In the genomic region with DNA sequence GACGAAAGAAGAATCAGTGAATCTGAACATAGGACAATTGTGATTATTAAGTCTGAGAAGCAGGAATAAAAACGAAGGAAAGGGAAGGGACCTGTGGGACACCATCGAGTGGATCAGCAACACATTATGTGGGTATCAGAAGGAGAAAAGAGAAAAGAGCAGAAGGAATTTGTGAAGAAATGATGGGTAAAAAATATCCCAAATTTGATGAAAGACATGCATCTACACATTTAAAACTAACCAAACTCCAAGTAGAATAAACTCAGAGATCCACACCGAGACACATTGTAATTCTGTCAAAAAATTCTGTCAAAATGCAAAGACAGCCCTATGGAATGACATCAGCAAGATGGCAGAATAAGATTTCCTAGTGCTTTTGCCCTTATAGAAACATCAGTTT, we compare ENCODE assay signal across 9 cellular contexts.
"Had no signal": no experiment of that assay in that cellular context is flagged by ENCODE, and none has a peak within 500 bp of the region (broad histone marks: within the 10 kb centered on the region; RNA-seq: fewer than 3 reads in every experiment).

No MANE protein-coding gene starts in this region.

- H3K9me3 Mint-ChIP-seq: GM23338, HFFc6 had no signal

- DNase-seq: GM23248, GOT3, H7, H9, HCEC 1CT, HFFc6 had no signal

- H3K4me3 Mint-ChIP-seq: GM23338, H9, HFFc6 had no signal

- H3K27ac Mint-ChIP-seq: GM23338, H9, HFFc6 had no signal

- H3K4me3 ChIP-seq: GM23248, GM23338, HAP-1 had no signal

- H3K9me3 ChIP-seq: HAP-1 had no signal

- H3K4me1 ChIP-seq: HAP-1 had no signal

- H3K36me3 ChIP-seq: HAP-1 had no signal

- H3K27ac ChIP-seq: GM23248 had no signal

- ATAC-seq: GM23338, HCT116 had no signal

- H3K4me1 Mint-ChIP-seq: GM23338, H9 had no signal
